ENCODE assay signal across 11 cellular contexts in the genomic region with DNA sequence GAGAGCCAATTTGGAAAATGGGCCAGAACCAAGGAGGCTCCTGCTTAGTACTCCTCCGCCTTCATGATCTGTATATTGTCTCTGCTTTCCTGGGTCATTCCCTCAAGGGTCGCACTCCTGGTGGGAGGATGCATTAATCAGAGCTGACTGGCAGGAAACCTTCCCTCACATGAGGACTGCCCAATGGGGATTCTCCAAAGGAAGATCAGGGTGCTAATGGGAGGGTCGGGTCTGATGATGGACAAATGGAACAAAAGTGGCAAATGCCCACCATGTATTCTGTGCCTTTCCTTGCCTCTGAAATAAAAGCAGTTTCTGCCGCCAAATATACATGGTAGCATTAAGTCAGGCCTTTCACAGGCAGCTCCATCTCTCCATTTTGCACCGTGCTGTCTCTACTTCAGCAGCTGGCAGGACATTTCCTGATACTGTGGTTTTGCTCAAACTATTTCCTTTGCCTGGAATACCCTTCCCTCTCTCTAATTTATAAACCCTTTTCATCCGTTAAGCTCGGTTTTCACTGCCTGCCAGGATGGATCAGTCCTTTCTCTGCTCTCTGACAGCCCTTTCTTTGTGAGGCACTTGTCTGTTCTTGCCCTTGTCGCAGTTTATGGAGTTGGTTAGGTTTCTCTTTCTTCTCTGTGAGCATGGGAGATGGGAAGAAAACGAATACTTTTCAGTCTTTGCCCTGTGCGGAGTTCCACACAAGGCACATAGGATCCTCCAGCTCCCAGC. TPM values are rescaled to one million over a fixed set of nuclear protein-coding genes. Genes with fewer than 3 reads are reported as not detected.
DNase-seq lines count a peak whose midpoint lies in the region; ATAC-seq and TF ChIP-seq lines count a peak whose summit lies in the region.
"Had no signal": no experiment of that assay in that cellular context is flagged by ENCODE, and none has a peak within 500 bp of the region (broad histone marks: within the 10 kb centered on the region; RNA-seq: fewer than 3 reads in every experiment).

No MANE protein-coding gene starts in this region.

- H3K4me3 ChIP-seq in esophagus squamous epithelium = peak overlapping the region in 2 of 4 donors; percentile 4 to 9

- no peaks in the 10 kb centered on the region for H3K27me3 ChIP-seq in esophagus squamous epithelium

- POLR2A ChIA-PET in activated CD4-positive, alpha-beta memory T cell treated with anti-CD3 and anti-CD28 coated beads for 36 hours (lab: Charles Lee) = interaction anchor here (0.8 to 1.3 kb wide), 4 partner anchors 13 to 26 kb away, joined by 3 to 6 read pairs (median 4); a partner anchor contains a TSS
- POLR2A ChIA-PET in activated CD4-positive, alpha-beta memory T cell treated with anti-CD3 and anti-CD28 coated beads, Interleukin-2, amount 10 ng/mL, durations not matched to agents 7 days and 5 days (lab: Charles Lee) = interaction anchor here (0.9 to 7.5 kb wide), 3 partner anchors 13 to 94 kb away, joined by 3 to 82 read pairs (median 5); a partner anchor contains a TSS
- POLR2A ChIA-PET in GM10248 (lab: Yijun Ruan, JAX) = interaction anchor here (1.0 to 1.2 kb wide), 2 partner anchors 10 to 16 kb away, joined by 3 to 8 read pairs; no protein-coding TSS in a partner anchor

- DNase-seq in activated CD4-positive, alpha-beta memory T cell treated with anti-CD3 and anti-CD28 coated beads for 36 hours = no peak
- no peak for DNase-seq in activated CD4-positive, alpha-beta memory T cell treated with anti-CD3 and anti-CD28 coated beads, Interleukin-2, amount 10 ng/mL, durations not matched to agents 7 days and 5 days
- DNase-seq in esophagus squamous epithelium (lab: John Stamatoyannopoulos, UW) = no peak
- DNase-seq in stimulated activated effector memory CD8-positive, alpha-beta T cell treated with anti-CD3 and anti-CD28 coated beads, Interleukin-12 subunit alpha, Interleukin-12 subunit beta, amount 100 ng/mL, for 72 hours (ENCODE audit: low spot score in 2 of 2) = no peak
- DNase-seq in OCI-M1 (lab: John Stamatoyannopoulos, UW) = no peak
- no peak for DNase-seq in retina
- no peak for DNase-seq in GM10248 (ENCODE audit: extremely low spot score)
- DNase-seq: dermis blood vessel endothelial cell, NCI-H146, small intestine had no signal

- ATAC-seq in stimulated activated effector memory CD8-positive, alpha-beta T cell treated with anti-CD3 and anti-CD28 coated beads, Interleukin-12 subunit alpha, Interleukin-12 subunit beta, amount 100 ng/mL, for 72 hours = no peak

- H3K36me3 Mint-ChIP-seq in activated CD4-positive, alpha-beta memory T cell treated with anti-CD3 and anti-CD28 coated beads for 36 hours = peaks cover 27% of the 10 kb centered on the region
- peaks cover 43% of the 10 kb centered on the region for H3K36me3 Mint-ChIP-seq in activated CD4-positive, alpha-beta memory T cell treated with anti-CD3 and anti-CD28 coated beads, Interleukin-2, amount 10 ng/mL, durations not matched to agents 7 days and 5 days (ENCODE audit: low read depth)
- H3K36me3 Mint-ChIP-seq in stimulated activated effector memory CD8-positive, alpha-beta T cell treated with anti-CD3 and anti-CD28 coated beads, Interleukin-12 subunit alpha, Interleukin-12 subunit beta, amount 100 ng/mL, for 72 hours = peaks cover 88% of the 10 kb centered on the region

- no peaks in the 10 kb centered on the region for H3K9me3 ChIP-seq in esophagus squamous epithelium

- CTCF ChIA-PET in activated CD4-positive, alpha-beta memory T cell treated with anti-CD3 and anti-CD28 coated beads for 36 hours (lab: Charles Lee) = interaction anchor here (2.1 to 2.5 kb wide), 4 partner anchors 10 to 24 kb away, joined by 6 to 17 read pairs (median 8); a partner anchor contains a TSS
- CTCF ChIA-PET in activated CD4-positive, alpha-beta memory T cell treated with anti-CD3 and anti-CD28 coated beads, Interleukin-2, amount 10 ng/mL, durations not matched to agents 7 days and 5 days (lab: Charles Lee) = interaction anchor here (0.8 to 1.7 kb wide), 6 partner anchors 10 to 99 kb away, joined by 3 to 6 read pairs (median 4); no protein-coding TSS in a partner anchor
- CTCF ChIA-PET in GM10248 (lab: Yijun Ruan, JAX) = interaction anchor here (1.0 to 2.6 kb wide), 6 partner anchors 8 to 24 kb away, joined by 3 to 25 read pairs (median 5); no protein-coding TSS in a partner anchor

- WGBS in esophagus squamous epithelium, 2 donors = 29 to 44% methylated on average over 8 to 10 of the region's 10 CpGs

- H3K27ac Mint-ChIP-seq in activated CD4-positive, alpha-beta memory T cell treated with anti-CD3 and anti-CD28 coated beads for 36 hours = peak overlapping the region; percentile 29
- H3K27ac Mint-ChIP-seq in activated CD4-positive, alpha-beta memory T cell treated with anti-CD3 and anti-CD28 coated beads, Interleukin-2, amount 10 ng/mL, durations not matched to agents 7 days and 5 days = no peak overlapping the region
- peak overlapping the region; percentile 58 for H3K27ac Mint-ChIP-seq in stimulated activated effector memory CD8-positive, alpha-beta T cell treated with anti-CD3 and anti-CD28 coated beads, Interleukin-12 subunit alpha, Interleukin-12 subunit beta, amount 100 ng/mL, for 72 hours

- peaks cover 0 to 18% (median 0%) of the 10 kb centered on the region in 3 donors for H3K36me3 ChIP-seq in esophagus squamous epithelium

- TF ChIP-seq POLR2A in esophagus squamous epithelium (IDR thresholded peaks at IDR 0.05) = peak in 1 of 4 donors; percentile 15

- H3K9me3 Mint-ChIP-seq in activated CD4-positive, alpha-beta memory T cell treated with anti-CD3 and anti-CD28 coated beads for 36 hours = no peaks in the 10 kb centered on the region
- H3K9me3 Mint-ChIP-seq in activated CD4-positive, alpha-beta memory T cell treated with anti-CD3 and anti-CD28 coated beads, Interleukin-2, amount 10 ng/mL, durations not matched to agents 7 days and 5 days = no peaks in the 10 kb centered on the region
- H3K9me3 Mint-ChIP-seq in stimulated activated effector memory CD8-positive, alpha-beta T cell treated with anti-CD3 and anti-CD28 coated beads, Interleukin-12 subunit alpha, Interleukin-12 subunit beta, amount 100 ng/mL, for 72 hours = no peaks in the 10 kb centered on the region

- H3K4me1 Mint-ChIP-seq in activated CD4-positive, alpha-beta memory T cell treated with anti-CD3 and anti-CD28 coated beads for 36 hours (ENCODE audit: low read depth) = peaks cover 76% of the 10 kb centered on the region
- H3K4me1 Mint-ChIP-seq in activated CD4-positive, alpha-beta memory T cell treated with anti-CD3 and anti-CD28 coated beads, Interleukin-2, amount 10 ng/mL, durations not matched to agents 7 days and 5 days = peaks cover 62% of the 10 kb centered on the region
- H3K4me1 Mint-ChIP-seq in stimulated activated effector memory CD8-positive, alpha-beta T cell treated with anti-CD3 and anti-CD28 coated beads, Interleukin-12 subunit alpha, Interleukin-12 subunit beta, amount 100 ng/mL, for 72 hours = peaks cover 43% of the 10 kb centered on the region

- H3K4me3 Mint-ChIP-seq in activated CD4-positive, alpha-beta memory T cell treated with anti-CD3 and anti-CD28 coated beads for 36 hours = no peak overlapping the region
- no peak overlapping the region for H3K4me3 Mint-ChIP-seq in activated CD4-positive, alpha-beta memory T cell treated with anti-CD3 and anti-CD28 coated beads, Interleukin-2, amount 10 ng/mL, durations not matched to agents 7 days and 5 days
- H3K4me3 Mint-ChIP-seq in stimulated activated effector memory CD8-positive, alpha-beta T cell treated with anti-CD3 and anti-CD28 coated beads, Interleukin-12 subunit alpha, Interleukin-12 subunit beta, amount 100 ng/mL, for 72 hours = no peak overlapping the region

- TF ChIP-seq CTCF in VCaP (conservative IDR thresholded peaks at IDR 0.05) (no peak), esophagus squamous epithelium (IDR thresholded peaks at IDR 0.05) (no peak), GM10248 (IDR thresholded peaks at IDR 0.05; ENCODE audit: control extremely low read depth, extremely low read depth, low read depth, missing control alignments) (no peak)

- H3K27ac ChIP-seq in VCaP (peak overlapping the region; percentile 81), esophagus squamous epithelium (peak overlapping the region; percentile 77 to 99 (median 90))

- peaks cover 32 to 87% (median 70%) of the 10 kb centered on the region in 3 donors for H3K4me1 ChIP-seq in esophagus squamous epithelium

- intact Hi-C loops in activated CD4-positive, alpha-beta memory T cell treated with anti-CD3 and anti-CD28 coated beads for 36 hours (cut with micrococcal nuclease) = no loop called here
- intact Hi-C loops in esophagus squamous epithelium (cut with DNase I) = no loop called here

- H3K27me3 Mint-ChIP-seq in activated CD4-positive, alpha-beta memory T cell treated with anti-CD3 and anti-CD28 coated beads for 36 hours = no peaks in the 10 kb centered on the region
- no peaks in the 10 kb centered on the region for H3K27me3 Mint-ChIP-seq in activated CD4-positive, alpha-beta memory T cell treated with anti-CD3 and anti-CD28 coated beads, Interleukin-2, amount 10 ng/mL, durations not matched to agents 7 days and 5 days

RNA-seq across cellular contexts. Expression of a gene that starts 13.5 kb away (rescaled TPM):
- total RNA-seq in activated CD4-positive, alpha-beta memory T cell treated with anti-CD3 and anti-CD28 coated beads for 36 hours = 100 to 1,000 TPM; 131 to 137 TPM
- total RNA-seq in activated CD4-positive, alpha-beta memory T cell treated with anti-CD3 and anti-CD28 coated beads, Interleukin-2, amount 10 ng/mL, durations not matched to agents 7 days and 5 days = 100 to 1,000 TPM; 150 to 157 TPM
- 100 to 1,000 TPM in 2 of 4 donors, 10 to 100 TPM in 2; 72.8 to 138 (median 98.6) TPM for total RNA-seq in esophagus squamous epithelium

RNA-seq across cellular contexts. Expression of a gene that starts 46.0 kb away (rescaled TPM):
- 10 to 100 TPM; 16.1 to 17.6 TPM for total RNA-seq in activated CD4-positive, alpha-beta memory T cell treated with anti-CD3 and anti-CD28 coated beads for 36 hours
- 10 to 100 TPM; 17.9 to 20.3 TPM for total RNA-seq in activated CD4-positive, alpha-beta memory T cell treated with anti-CD3 and anti-CD28 coated beads, Interleukin-2, amount 10 ng/mL, durations not matched to agents 7 days and 5 days
- 1 to 10 TPM; 5.1 to 9.0 (median 7.2) TPM for total RNA-seq in esophagus squamous epithelium
